14 cellular contexts compared by ENCODE assay signal in the genomic region with DNA sequence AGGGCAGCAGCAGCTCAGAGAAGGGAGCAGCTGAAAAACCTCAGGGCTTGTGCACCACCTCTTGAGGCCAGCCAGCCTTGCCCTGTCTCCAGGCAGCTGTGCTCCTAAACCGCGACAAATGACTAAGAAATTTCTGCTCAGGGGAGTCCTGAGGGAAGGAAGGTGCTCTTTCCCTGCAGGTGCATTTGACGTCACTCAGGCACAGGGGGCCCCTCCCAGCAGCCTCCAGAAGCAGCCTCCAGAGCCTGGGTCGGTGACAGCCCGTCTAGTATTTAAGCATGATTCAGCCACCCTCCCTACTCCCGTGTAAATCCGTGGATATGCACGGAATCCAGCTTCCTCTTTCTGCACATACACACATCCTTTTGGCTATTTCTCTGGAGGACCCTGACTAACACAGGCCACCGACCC.
DNase-seq lines count a peak whose midpoint lies in the region; ATAC-seq, FAIRE-seq and TF ChIP-seq lines count a peak whose summit lies in the region.
"Had no signal": no experiment of that assay in that cellular context is flagged by ENCODE, and none has a peak within 500 bp of the region (broad histone marks: within the 10 kb centered on the region; RNA-seq: fewer than 3 reads in every experiment).

No MANE protein-coding gene starts in this region.

- BruUV-seq in HepG2 (replicated peaks; lab: Mats Ljungman, UMichigan), result no TSS peak
- BruUV-seq in OCI-LY7 (replicated peaks; lab: Mats Ljungman, UMichigan), result no TSS peak

- TF ChIP-seq POLR2A in HepG2 (IDR thresholded peaks at IDR 0.05; ENCODE audit: insufficient read depth in 1 of 2, low read depth in 2 of 2, low read length in 2 of 2), result no peak
- TF ChIP-seq POLR2A in right lobe of liver (IDR thresholded peaks at IDR 0.05), result no peak

- H3K9me2 ChIP-seq in OCI-LY7 (ENCODE audit: insufficient read depth, low read length), result no peaks in the 10 kb centered on the region

- TF ChIP-seq CTCF in HepG2 (CRISPR knock-in tag; IDR thresholded peaks at IDR 0.05) (no peak), right lobe of liver (IDR thresholded peaks at IDR 0.05) (no peak), OCI-LY7 (conservative IDR thresholded peaks at IDR 0.05; ENCODE audit: low read length) (no peak)

- H3K4me2 ChIP-seq in HepG2 (ENCODE audit: low read depth, low read length) (no peak overlapping the region), OCI-LY7 (ENCODE audit: low read length) (no peak overlapping the region)
- H3K4me2 ChIP-seq: KMS-11, PC-9 had no signal

- POLR2A ChIA-PET in HepG2 (lab: Yijun Ruan, JAX) (no interaction called here), OCI-LY7 (lab: Charles Lee) (interaction anchor here (0.6 kb wide), 1 partner anchor 10 kb away, joined by 3 read pairs; no protein-coding TSS in a partner anchor)

- H3K9ac ChIP-seq in HepG2 (ENCODE audit: insufficient read depth, low read depth, low read length), result no peak overlapping the region
- H3K9ac ChIP-seq: KMS-11 had no signal

- DNase-seq in HepG2 (ENCODE audit: low spot score) (no peak), right lobe of liver (no peak), OCI-LY7 (ENCODE audit: low spot score) (peak; percentile 31), iris pigment epithelial cell (ENCODE audit: low read depth) (peak; percentile 14)
- no peak for DNase-seq in activated CD4-positive, alpha-beta T cell treated with anti-CD3 and anti-CD28 coated beads for 4 hours
- DNase-seq: activated CD4-positive, alpha-beta T cell treated with anti-CD3 and anti-CD28 coated beads for 1 hour; effector CD8-positive, alpha-beta T cell; left lung had no signal

- no peak overlapping the region for H2AFZ ChIP-seq in HepG2 (ENCODE audit: low read length)
- H2AFZ ChIP-seq in OCI-LY7 (ENCODE audit: low read length), result no peak overlapping the region
- H2AFZ ChIP-seq: PC-9 had no signal

- no peaks in the 10 kb centered on the region for H3K27me3 ChIP-seq in HepG2 (ENCODE audit: control insufficient read depth in 1 of 2, insufficient read depth in 2 of 2, low read length in 2 of 2)
- no peaks in the 10 kb centered on the region for H3K27me3 ChIP-seq in right lobe of liver
- H3K27me3 ChIP-seq: left lung had no signal

- H3K4me1 ChIP-seq in HepG2 (ENCODE audit: insufficient read depth, low read length) (no peaks in the 10 kb centered on the region; the same call in 1 of the 2 replicates), right lobe of liver (no peaks in the 10 kb centered on the region), OCI-LY7 (ENCODE audit: insufficient read depth, low read length, poor library complexity, severe bottlenecking) (no peaks in the 10 kb centered on the region)
- H3K4me1 ChIP-seq: left lung had no signal

- CTCF ChIA-PET in HepG2 (lab: Yijun Ruan, JAX; ENCODE audit: low intra/inter-chr PET ratio, low total read pairs), result no interaction called here
- CTCF ChIA-PET in OCI-LY7 (lab: Charles Lee; ENCODE audit: unreplicated experiment), result no interaction called here

- intact Hi-C loops in HepG2 (cut with micrococcal nuclease; ENCODE audit: unreplicated experiment) (no loop called here), right lobe of liver (cut with DNase I) (no loop called here), OCI-LY7 (cut with micrococcal nuclease; ENCODE audit: unreplicated experiment) (no loop called here)

- H3K36me3 ChIP-seq in HepG2 (replicated peaks in 1 of 2; ENCODE audit: control insufficient read depth in 1 of 2, insufficient read depth in 2 of 2, low read length in 2 of 2), result no peaks in the 10 kb centered on the region
- no peaks in the 10 kb centered on the region for H3K36me3 ChIP-seq in right lobe of liver
- no peaks in the 10 kb centered on the region for H3K36me3 ChIP-seq in OCI-LY7 (ENCODE audit: insufficient read depth, low read length)
- H3K36me3 ChIP-seq: left lung had no signal

- in situ Hi-C loops in HepG2 (cut with HindIII; ENCODE audit: extremely low pct_ligation_motif_present, low pct_unique_long_range_greater_than_20kb), result no loop called here

- H3K4me3 ChIP-seq in HepG2 (replicated peaks in 1 of 3; ENCODE audit: insufficient read depth in 1 of 3, low read depth in 2 of 3, low read length in 3 of 3) (no peak overlapping the region), right lobe of liver (no peak overlapping the region), OCI-LY7 (ENCODE audit: low read depth, low read length, poor library complexity, severe bottlenecking) (no peak overlapping the region)
- H3K4me3 ChIP-seq: left lung, PC-9 had no signal

- ATAC-seq in HepG2 (no peak; the same call in 2 of the 3 replicates), right lobe of liver (no peak), HG02870 (IDR thresholded peaks at IDR 0.05; ENCODE audit: unreplicated experiment) (no peak), HG02798 (IDR thresholded peaks at IDR 0.05; ENCODE audit: poor library complexity, unreplicated experiment) (no peak), GM18511 (IDR thresholded peaks at IDR 0.05; ENCODE audit: unreplicated experiment) (no peak)

- TF ChIP-seq EP300 in HepG2 (IDR thresholded peaks at IDR 0.05; ENCODE audit: low read depth in 2 of 2, low read length in 2 of 2), result no peak
- TF ChIP-seq EP300 in HepG2 (CRISPR knock-in tag; IDR thresholded peaks at IDR 0.05; ENCODE audit: borderline replicate concordance), result no peak

- no peak for FAIRE-seq in HepG2 (lab: Jason Lieb, UNC)
- FAIRE-seq: GM12891 had no signal

- no peak for TF ChIP-seq RAD21 in HepG2 (CRISPR knock-in tag; IDR thresholded peaks at IDR 0.05)

- no peaks in the 10 kb centered on the region for H3K9me3 ChIP-seq in HepG2 (ENCODE audit: low read length)
- no peaks in the 10 kb centered on the region for H3K9me3 ChIP-seq in right lobe of liver
- H3K9me3 ChIP-seq in OCI-LY7 (ENCODE audit: low read length), result no peaks in the 10 kb centered on the region
- H3K9me3 ChIP-seq: left lung had no signal

- H3K79me2 ChIP-seq in HepG2 (ENCODE audit: insufficient read depth, low read length) (no peaks in the 10 kb centered on the region), OCI-LY7 (ENCODE audit: insufficient read depth, low read depth, low read length) (no peaks in the 10 kb centered on the region)

- H4K20me1 ChIP-seq in HepG2 (ENCODE audit: insufficient read depth, low read length) (no peaks in the 10 kb centered on the region), OCI-LY7 (ENCODE audit: insufficient read depth, low read length) (no peaks in the 10 kb centered on the region)

- 13% methylated on average over 5 of the region's 9 CpGs for WGBS in HepG2 (ENCODE audit: low lambda C conversion rate)
- WGBS in right lobe of liver (ENCODE audit: insufficient coverage, low coverage, low lambda C conversion rate, missing lambda C conversion rate), result 92% methylated on average over 2 of the region's 9 CpGs

- H3K27ac ChIP-seq in HepG2 (ENCODE audit: extremely low read length, insufficient read depth, low read length) (no peak overlapping the region), right lobe of liver (no peak overlapping the region), OCI-LY7 (ENCODE audit: low read depth, low read length, poor library complexity, severe bottlenecking) (no peak overlapping the region)
- H3K27ac ChIP-seq: KMS-11, left lung, PC-9 had no signal

TF ChIP-seq in HepG2, 621 proteins besides CTCF, POLR2A, EP300 and RAD21:
- TF ChIP-seq MAFK (conservative IDR thresholded peaks at IDR 0.05 in 1 of 2, IDR thresholded peaks at IDR 0.05 in 1 of 2; ENCODE audit: low read length in 2 of 2), result no peak
- TF ChIP-seq CREB1 (IDR thresholded peaks at IDR 0.05), result 0 out of 2 replicates have a peak, but pooled peaks have one; percentile 14
- TF ChIP-seq CREB1 (CRISPR knock-in tag; IDR thresholded peaks at IDR 0.05), result no peak
- TF ChIP-seq ARID2 (CRISPR knock-in tag; IDR thresholded peaks at IDR 0.05; ENCODE audit: borderline replicate concordance), result no peak
- TF ChIP-seq, protein P1, sequence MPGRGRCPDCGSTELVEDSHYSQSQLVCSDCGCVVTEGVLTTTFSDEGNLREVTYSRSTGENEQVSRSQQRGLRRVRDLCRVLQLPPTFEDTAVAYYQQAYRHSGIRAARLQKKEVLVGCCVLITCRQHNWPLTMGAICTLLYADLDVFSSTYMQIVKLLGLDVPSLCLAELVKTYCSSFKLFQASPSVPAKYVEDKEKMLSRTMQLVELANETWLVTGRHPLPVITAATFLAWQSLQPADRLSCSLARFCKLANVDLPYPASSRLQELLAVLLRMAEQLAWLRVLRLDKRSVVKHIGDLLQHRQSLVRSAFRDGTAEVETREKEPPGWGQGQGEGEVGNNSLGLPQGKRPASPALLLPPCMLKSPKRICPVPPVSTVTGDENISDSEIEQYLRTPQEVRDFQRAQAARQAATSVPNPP (CRISPR knock-in tag; IDR thresholded peaks at IDR 0.05), result no peak
- no peak for TF ChIP-seq U2AF1 (optimal IDR thresholded peaks at IDR 0.05; ENCODE audit: low read depth, low read length)

Comparison
In these comparisons a context has a peak if more than half of its experiments do, and no peak if none do; other contexts are left out.
1. DNase-seq: peak in OCI-LY7 (single experiment) and iris pigment epithelial cell (single experiment); none in HepG2 (single experiment), right lobe of liver (0 of 3) and activated CD4-positive, alpha-beta T cell treated with anti-CD3 and anti-CD28 coated beads for 4 hours (0 of 2).